In the genomic region with DNA sequence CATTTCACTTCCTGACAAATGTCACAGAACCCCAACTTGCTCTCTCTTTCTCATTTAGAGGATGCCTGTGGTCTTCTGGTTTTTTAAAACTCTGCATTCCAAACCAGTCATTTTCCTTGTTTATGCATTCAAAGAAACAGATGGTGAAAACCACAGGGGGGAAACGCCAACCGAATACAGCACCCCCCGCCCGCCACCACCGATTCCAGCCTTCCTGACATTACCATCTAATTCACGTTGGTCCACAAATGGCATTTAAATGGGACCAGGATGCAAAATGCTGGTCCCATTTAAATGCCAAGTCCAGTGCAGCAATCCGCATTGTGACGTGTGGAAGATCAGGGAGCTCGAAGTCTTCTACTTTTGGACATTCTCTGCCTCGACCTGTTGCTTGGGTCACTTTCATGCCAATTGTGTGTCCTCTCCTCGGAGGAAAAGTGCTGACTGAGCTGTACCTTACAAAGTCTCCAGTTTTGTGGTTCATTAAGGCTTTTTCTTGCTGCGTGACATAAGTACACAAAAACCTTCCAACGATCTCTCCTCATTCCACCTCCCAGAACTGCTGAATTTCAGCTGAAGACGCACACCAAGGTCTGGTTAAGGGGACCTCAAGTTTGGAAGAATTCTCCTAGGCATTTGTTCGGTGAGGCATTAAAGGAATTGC, we compare ENCODE assay signal across 11 cellular contexts. TPM values are rescaled to one million over a fixed set of nuclear protein-coding genes. Genes with fewer than 3 reads are reported as not detected.
A peak's percentile ranks its signal among the peaks of the same experiment; 100 is the strongest.
DNase-seq lines count a peak whose midpoint lies in the region; ATAC-seq lines count a peak whose summit lies in the region.
"Had no signal": no experiment of that assay in that cellular context is flagged by ENCODE, and none has a peak within 500 bp of the region (broad histone marks: within the 10 kb centered on the region; RNA-seq: fewer than 3 reads in every experiment).

No MANE protein-coding gene starts in this region.

- intact Hi-C loops in activated CD4-positive, alpha-beta memory T cell treated with anti-CD3 and anti-CD28 coated beads for 36 hours (cut with micrococcal nuclease) = no loop called here

- H4K8ac ChIP-seq in trophoblast cell (ENCODE audit: low read depth, low read length) = no peak overlapping the region

- H3K9me3 ChIP-seq in CD8-positive, alpha-beta memory T cell (ENCODE audit: low read length) = no peaks in the 10 kb centered on the region
- no peaks in the 10 kb centered on the region for H3K9me3 ChIP-seq in trophoblast cell (ENCODE audit: insufficient read depth, low read depth, low read length)
- H3K9me3 ChIP-seq: vagina had no signal

- no peak for ATAC-seq in HG02938 (IDR thresholded peaks at IDR 0.05; ENCODE audit: unreplicated experiment)

- H3K4me2 ChIP-seq in trophoblast cell (ENCODE audit: low read length) = no peak overlapping the region

- H3K9me3 Mint-ChIP-seq in CD8-positive, alpha-beta memory T cell = no peaks in the 10 kb centered on the region
- H3K9me3 Mint-ChIP-seq in activated CD4-positive, alpha-beta memory T cell treated with anti-CD3 and anti-CD28 coated beads for 36 hours = no peaks in the 10 kb centered on the region

- H3K36me3 ChIP-seq in CD8-positive, alpha-beta memory T cell (ENCODE audit: insufficient read depth, low read length) = peaks cover 6% of the 10 kb centered on the region
- peaks cover 18 to 38% of the 10 kb centered on the region in 2 experiments for H3K36me3 ChIP-seq in trophoblast cell (ENCODE audit: control insufficient read depth in 1 of 2, insufficient read depth in 2 of 2, low read length in 2 of 2)
- H3K36me3 ChIP-seq in H7 (replicated peaks; ENCODE audit: control insufficient read depth, insufficient read depth, low read length) = peaks cover 1% of the 10 kb centered on the region; the same call in 1 of the 2 replicates

- CTCF ChIA-PET in CD8-positive, alpha-beta memory T cell (lab: Charles Lee) = no interaction called here
- CTCF ChIA-PET in activated CD4-positive, alpha-beta memory T cell treated with anti-CD3 and anti-CD28 coated beads for 36 hours (lab: Charles Lee) = no interaction called here

- no peak for DNase-seq in CD8-positive, alpha-beta memory T cell
- DNase-seq in M059J (ENCODE audit: low read depth) = peak; percentile 96
- peak; percentile 91 for DNase-seq in fibroblast of gingiva (ENCODE audit: low read depth)
- DNase-seq in trophoblast cell = no peak
- DNase-seq in activated CD4-positive, alpha-beta memory T cell treated with anti-CD3 and anti-CD28 coated beads for 36 hours = no peak
- DNase-seq in H7 = no peak
- DNase-seq in NCI-H1694 treated with DMSO at 0.1 percent for 48 hours (lab: John Stamatoyannopoulos, UW) = no peak
- DNase-seq: activated CD4-positive, alpha-beta T cell treated with anti-CD3 and anti-CD28 coated beads for 48 hours; NCI-H774 had no signal

- peaks cover 21% of the 10 kb centered on the region for H3K4me1 ChIP-seq in CD8-positive, alpha-beta memory T cell (ENCODE audit: insufficient read depth, low read length)
- peaks cover 6 to 30% of the 10 kb centered on the region in 2 experiments for H3K4me1 ChIP-seq in trophoblast cell (ENCODE audit: control insufficient read depth in 1 of 2, insufficient read depth in 2 of 2, low read length in 2 of 2)

- peaks cover 21 to 57% (median 23%) of the 10 kb centered on the region in 3 donors for H3K36me3 Mint-ChIP-seq in CD8-positive, alpha-beta memory T cell
- peaks cover 41% of the 10 kb centered on the region for H3K36me3 Mint-ChIP-seq in activated CD4-positive, alpha-beta memory T cell treated with anti-CD3 and anti-CD28 coated beads for 36 hours

- H3K4me1 Mint-ChIP-seq in CD8-positive, alpha-beta memory T cell = peaks cover 37 to 56% (median 46%) of the 10 kb centered on the region in 3 donors
- H3K4me1 Mint-ChIP-seq in activated CD4-positive, alpha-beta memory T cell treated with anti-CD3 and anti-CD28 coated beads for 36 hours (ENCODE audit: low read depth) = peaks cover 31% of the 10 kb centered on the region

- H3K79me2 ChIP-seq in trophoblast cell (ENCODE audit: control insufficient read depth, insufficient read depth, low read length, poor library complexity) = no peaks in the 10 kb centered on the region

- peak overlapping the region in 5 of 8 donors; percentile 9 to 94 (median 90) for H3K27ac Mint-ChIP-seq in CD8-positive, alpha-beta memory T cell
- no peak overlapping the region for H3K27ac Mint-ChIP-seq in activated CD4-positive, alpha-beta memory T cell treated with anti-CD3 and anti-CD28 coated beads for 36 hours

- no peak overlapping the region for H3K14ac ChIP-seq in trophoblast cell (ENCODE audit: low read length)

- POLR2A ChIA-PET in CD8-positive, alpha-beta memory T cell (lab: Charles Lee) = no interaction called here
- POLR2A ChIA-PET in activated CD4-positive, alpha-beta memory T cell treated with anti-CD3 and anti-CD28 coated beads for 36 hours (lab: Charles Lee) = no interaction called here

- H3K27me3 ChIP-seq in CD8-positive, alpha-beta memory T cell (ENCODE audit: insufficient read depth, low read length, poor library complexity, severe bottlenecking) = no peaks in the 10 kb centered on the region
- H3K27me3 ChIP-seq in trophoblast cell (ENCODE audit: insufficient read depth, low read length) = no peaks in the 10 kb centered on the region
- H3K27me3 ChIP-seq in H7 (ENCODE audit: control insufficient read depth, insufficient read depth, low read length) = no peaks in the 10 kb centered on the region
- H3K27me3 ChIP-seq: vagina had no signal

- no peaks in the 10 kb centered on the region for H3K79me1 ChIP-seq in trophoblast cell (ENCODE audit: low read length)

- no peak overlapping the region for H2BK120ac ChIP-seq in trophoblast cell (ENCODE audit: insufficient read depth, low read length, poor library complexity)

- no peak overlapping the region for H2BK5ac ChIP-seq in trophoblast cell (ENCODE audit: low read depth, low read length, poor library complexity)

- H2AFZ ChIP-seq in trophoblast cell (ENCODE audit: insufficient read depth, low read length, poor library complexity) = no peak overlapping the region

- no peak overlapping the region for H3K4ac ChIP-seq in trophoblast cell (ENCODE audit: low read depth, low read length)

- no peak overlapping the region for H4K12ac ChIP-seq in trophoblast cell (ENCODE audit: low read depth, low read length)

- H3K18ac ChIP-seq in trophoblast cell (ENCODE audit: low read length) = no peak overlapping the region

- no CpG with 5 or more reads among the region's 15 CpGs for WGBS in trophoblast cell (ENCODE audit: extremely low coverage, insufficient coverage, insufficient read length)

- H4K91ac ChIP-seq in trophoblast cell (ENCODE audit: low read depth, low read length) = no peak overlapping the region

- peak overlapping the region; percentile 6 for H2BK12ac ChIP-seq in trophoblast cell (ENCODE audit: low read length)

- no peak overlapping the region for H3K27ac ChIP-seq in CD8-positive, alpha-beta memory T cell (ENCODE audit: low read depth, low read length)
- peak overlapping the region; percentile 38 for H3K27ac ChIP-seq in trophoblast cell (ENCODE audit: low read depth, low read length)
- H3K27ac ChIP-seq: vagina had no signal

- no peak overlapping the region for H3K9ac ChIP-seq in trophoblast cell (ENCODE audit: low read length)

- H3K27me3 Mint-ChIP-seq in CD8-positive, alpha-beta memory T cell = peaks cover 0 to 2% of the 10 kb centered on the region in 2 donors
- H3K27me3 Mint-ChIP-seq in activated CD4-positive, alpha-beta memory T cell treated with anti-CD3 and anti-CD28 coated beads for 36 hours = no peaks in the 10 kb centered on the region

- H3K4me3 Mint-ChIP-seq in CD8-positive, alpha-beta memory T cell = no peak overlapping the region
- no peak overlapping the region for H3K4me3 Mint-ChIP-seq in activated CD4-positive, alpha-beta memory T cell treated with anti-CD3 and anti-CD28 coated beads for 36 hours

- no peak overlapping the region for H2AK5ac ChIP-seq in trophoblast cell (ENCODE audit: low read length)

- H3K23ac ChIP-seq in trophoblast cell (ENCODE audit: low read length) = no peak overlapping the region

- H3K4me3 ChIP-seq in CD8-positive, alpha-beta memory T cell (ENCODE audit: low read length) = no peak overlapping the region
- H3K4me3 ChIP-seq in trophoblast cell (ENCODE audit: low read depth, low read length) = no peak overlapping the region
- no peak overlapping the region for H3K4me3 ChIP-seq in H7 (ENCODE audit: insufficient read depth, low read depth, low read length)
- H3K4me3 ChIP-seq: vagina had no signal

RNA-seq across cellular contexts. Expression of a gene that starts 35.8 kb away (rescaled TPM):
- 10 to 100 TPM; 39.9 to 41.0 TPM for total RNA-seq in CD8-positive, alpha-beta memory T cell
- polyA plus RNA-seq in CD8-positive, alpha-beta memory T cell = 40.2 TPM
- total RNA-seq in M059J (2014; rRNA removed; shearing (Covaris generic)) = 53.5 and 79.4 TPM in 2 replicates
- 46.4 and 47.9 TPM in 2 replicates for polyA plus RNA-seq in trophoblast cell (2013)
- total RNA-seq in activated CD4-positive, alpha-beta memory T cell treated with anti-CD3 and anti-CD28 coated beads for 36 hours = 10 to 100 TPM; 26.6 to 31.5 TPM
- 5.0 and 6.5 TPM in 2 replicates for total RNA-seq in H7 (2014; rRNA removed; shearing (Covaris generic))

Comparison
In these comparisons a context has a peak if more than half of its experiments do, and no peak if none do; other contexts are left out.
1. DNase-seq: peak in M059J (single experiment) and fibroblast of gingiva (single experiment); none in CD8-positive, alpha-beta memory T cell (0 of 5), trophoblast cell (0 of 2), activated CD4-positive, alpha-beta memory T cell treated with anti-CD3 and anti-CD28 coated beads for 36 hours (single experiment), H7 (single experiment) and NCI-H1694 treated with DMSO at 0.1 percent for 48 hours (single experiment).